Comparison of ENCODE assay signal across 8 cellular contexts in the genomic region with DNA sequence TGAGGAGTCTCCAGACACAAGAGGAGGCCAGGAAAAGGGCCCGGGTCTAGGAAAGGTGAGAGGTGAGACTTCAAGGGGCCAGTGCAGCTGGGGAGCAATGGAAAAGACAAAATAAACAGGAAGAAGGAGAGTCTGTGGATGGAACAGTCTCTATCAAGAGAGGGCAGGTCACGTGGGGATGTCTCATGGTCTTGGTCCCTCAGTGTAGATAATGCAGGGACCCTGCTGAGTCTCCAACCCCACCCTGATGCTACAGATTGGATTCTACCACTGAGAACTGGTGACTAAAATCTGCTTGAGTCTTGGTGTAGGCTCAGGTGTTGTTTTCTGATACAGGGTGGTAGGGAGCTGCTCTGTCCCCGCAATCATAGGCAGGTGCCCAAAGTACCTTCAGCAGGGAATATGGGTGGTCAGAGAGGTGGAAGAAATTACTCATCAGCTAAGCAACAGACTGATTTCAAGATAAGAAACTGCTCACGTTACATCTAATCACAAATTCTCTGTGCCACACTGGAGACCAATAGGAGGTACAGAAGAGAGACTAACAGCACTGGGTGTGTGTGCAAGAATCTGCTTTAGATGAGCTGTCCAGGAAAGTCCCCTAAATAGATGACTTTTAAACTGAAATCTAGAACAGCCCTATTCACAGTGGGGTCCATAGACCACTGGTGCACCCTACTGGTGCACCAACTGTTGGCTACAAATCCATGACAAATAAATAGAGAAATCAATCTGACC.
DNase-seq lines count a peak whose midpoint lies in the region; ATAC-seq, FAIRE-seq and TF ChIP-seq lines count a peak whose summit lies in the region.

No MANE protein-coding gene starts in this region.

- in situ Hi-C loops in IMR-90 (cut with MboI; ENCODE audit: low sequenced_read_pairs) = no loop called here

- no peak overlapping the region for H4K5ac ChIP-seq in IMR-90 (ENCODE audit: low read depth, low read length)

- ATAC-seq in A549 = peak; percentile 30 to 53; a peak in 4 of 6 replicates
- peak; percentile 74 for ATAC-seq in GM18508 (IDR thresholded peaks at IDR 0.05; ENCODE audit: insufficient read depth, unreplicated experiment)
- ATAC-seq in IMR-90 (ENCODE audit: low read depth) = no peak
- no peak for ATAC-seq in GM21737 (IDR thresholded peaks at IDR 0.05; ENCODE audit: unreplicated experiment)

- CTCF ChIA-PET in A549 (lab: Yijun Ruan, JAX) (interaction anchor here (0.9 to 4.1 kb wide), 6 partner anchors 12 to 113 kb away, joined by 3 to 21 read pairs (median 4); no protein-coding TSS in a partner anchor), IMR-90 (lab: Yijun Ruan, JAX) (interaction anchor here (1.5 kb wide), 1 partner anchor 111 kb away, joined by 7 read pairs; no protein-coding TSS in a partner anchor)

- peaks cover 14% of the 10 kb centered on the region for H3K27me3 ChIP-seq in IMR-90 (ENCODE audit: control insufficient read depth, insufficient read depth, low read length)

- intact Hi-C loops in IMR-90 (cut with micrococcal nuclease) = loop anchor here (2.0 kb wide), 1 partner anchor 112 kb away; no protein-coding TSS in a partner anchor

- no peaks in the 10 kb centered on the region for H3K4me1 ChIP-seq in A549
- no peaks in the 10 kb centered on the region for H3K4me1 ChIP-seq in IMR-90 (ENCODE audit: control insufficient read depth, insufficient read depth, low read length)

- H3K4me2 ChIP-seq in A549 (no peak overlapping the region), IMR-90 (ENCODE audit: low read depth, low read length) (no peak overlapping the region)

- H2AK5ac ChIP-seq in IMR-90 (ENCODE audit: low read depth, low read length) = no peak overlapping the region

- no peaks in the 10 kb centered on the region; the same call in 1 of the 2 replicates for H4K20me1 ChIP-seq in IMR-90 (ENCODE audit: insufficient read depth, low read length)

- DNase-seq in A549 (ENCODE audit: low read depth in 1 of 2, low spot score in 1 of 2) (no peak), IMR-90 (peak; percentile 46), dermis blood vessel endothelial cell (peak; percentile 39), GM12892 (ENCODE audit: insufficient read length) (no peak), urothelium cell line (ENCODE audit: low spot score) (no peak)
- no peak for DNase-seq in NK-92 treated with Interleukin-12 subunit alpha and Interleukin-12 subunit beta, amount 100 ng/mL, for 24 hours (lab: John Stamatoyannopoulos, UW)

- no peak overlapping the region for H2AFZ ChIP-seq in IMR-90 (replicated peaks; ENCODE audit: low read length, poor library complexity)

- H3K56ac ChIP-seq in IMR-90 (ENCODE audit: extremely low read depth, insufficient read depth, low read length) = no peak overlapping the region

- no peak overlapping the region for H3K18ac ChIP-seq in IMR-90 (ENCODE audit: low read depth, low read length)

- H2BK120ac ChIP-seq in IMR-90 (ENCODE audit: low read depth, low read length) = no peak overlapping the region

- POLR2A ChIA-PET in A549 (lab: Yijun Ruan, JAX) (no interaction called here), IMR-90 (lab: Charles Lee; ENCODE audit: unreplicated experiment) (interaction anchor here (0.5 kb wide), 1 partner anchor 15 kb away, joined by 8 read pairs; no protein-coding TSS in a partner anchor)

- H3K23ac ChIP-seq in IMR-90 (ENCODE audit: low read depth, low read length) = no peak overlapping the region

- no peak overlapping the region for H2BK20ac ChIP-seq in IMR-90 (ENCODE audit: low read depth, low read length)

- FAIRE-seq in A549 (lab: Jason Lieb, UNC) (peak; percentile 65), GM12892 (lab: Jason Lieb, UNC) (no peak), urothelium cell line (lab: Jason Lieb, UNC) (no peak)

- H4K91ac ChIP-seq in IMR-90 (ENCODE audit: insufficient read depth, low read depth, low read length) = no peak overlapping the region

- H3K4me3 ChIP-seq in A549 (no peak overlapping the region), IMR-90 (ENCODE audit: insufficient read depth, low read depth, low read length) (no peak overlapping the region)

- no peak for TF ChIP-seq EP300 in A549 (IDR thresholded peaks at IDR 0.05)

- 38% methylated on average over 4 of the region's 4 CpGs for WGBS in A549 (ENCODE audit: missing lambda C conversion rate)
- WGBS in IMR-90 (ENCODE audit: extremely low coverage in 2 of 2, insufficient read length in 1 of 2), 2 experiments = no CpG with 5 or more reads among the region's 4 CpGs

- H4K8ac ChIP-seq in IMR-90 (ENCODE audit: low read depth in 2 of 2, low read length in 2 of 2) = no peak overlapping the region

- no peaks in the 10 kb centered on the region for H3K9me3 ChIP-seq in A549
- H3K9me3 ChIP-seq in IMR-90 (ENCODE audit: control insufficient read depth, insufficient read depth, low read length) = no peaks in the 10 kb centered on the region

- TF ChIP-seq RAD21 in A549 (conservative IDR thresholded peaks at IDR 0.05 in 1 of 2, IDR thresholded peaks at IDR 0.05 in 1 of 2) (peak; percentile 20 to 37; a peak in 2 of 5 replicates), IMR-90 (IDR thresholded peaks at IDR 0.05; ENCODE audit: low read length) (peak; percentile 60)

- no peak overlapping the region for H2AK9ac ChIP-seq in IMR-90 (replicated peaks; ENCODE audit: low read depth, low read length, poor library complexity)

- TF ChIP-seq POLR2A in A549 (IDR thresholded peaks at IDR 0.05; ENCODE audit: low read length) (no peak), IMR-90 (IDR thresholded peaks at IDR 0.05; ENCODE audit: low read depth, low read length) (no peak), GM12892 (IDR thresholded peaks at IDR 0.05; ENCODE audit: low read depth, low read length) (no peak)

- H3K9ac ChIP-seq in IMR-90 (ENCODE audit: low read depth, low read length) = no peak overlapping the region

- H3K27ac ChIP-seq in A549 (no peak overlapping the region), IMR-90 (ENCODE audit: insufficient read depth, low read length) (no peak overlapping the region)

- dilution Hi-C loops in IMR-90 (cut with HindIII; ENCODE audit: low sequenced_read_pairs, unreplicated experiment) = no loop called here

- no peak overlapping the region for H3K4ac ChIP-seq in IMR-90 (ENCODE audit: low read depth, low read length)

- H3K79me1 ChIP-seq in IMR-90 (ENCODE audit: low read depth in 1 of 2, low read length in 2 of 2) = no peaks in the 10 kb centered on the region

- no TSS peak for BruUV-seq in IMR-90 (replicated peaks; lab: Mats Ljungman, UMichigan)

- H3K14ac ChIP-seq in IMR-90 (replicated peaks; ENCODE audit: low read depth, low read length) = no peak overlapping the region

- peak; percentile 19; the same call in 2 of the 3 replicates for TF ChIP-seq CTCF in A549 (IDR thresholded peaks at IDR 0.05)
- peak; percentile 50 for TF ChIP-seq CTCF in IMR-90 (conservative IDR thresholded peaks at IDR 0.05; ENCODE audit: low read depth, low read length)

- no peak overlapping the region for H2BK15ac ChIP-seq in IMR-90 (ENCODE audit: low read depth, low read length)

- no peak overlapping the region for H2BK5ac ChIP-seq in IMR-90 (ENCODE audit: low read depth, low read length, poor library complexity, severe bottlenecking)

- H3K9me1 ChIP-seq in IMR-90 (ENCODE audit: insufficient read depth, low read length) = no peaks in the 10 kb centered on the region

- H3K36me3 ChIP-seq in IMR-90 (ENCODE audit: control insufficient read depth, insufficient read depth, low read length) = no peaks in the 10 kb centered on the region

TF ChIP-seq in A549, 52 proteins besides CTCF, POLR2A, EP300 and RAD21 (continues in another document):
- TF ChIP-seq, protein P1, sequence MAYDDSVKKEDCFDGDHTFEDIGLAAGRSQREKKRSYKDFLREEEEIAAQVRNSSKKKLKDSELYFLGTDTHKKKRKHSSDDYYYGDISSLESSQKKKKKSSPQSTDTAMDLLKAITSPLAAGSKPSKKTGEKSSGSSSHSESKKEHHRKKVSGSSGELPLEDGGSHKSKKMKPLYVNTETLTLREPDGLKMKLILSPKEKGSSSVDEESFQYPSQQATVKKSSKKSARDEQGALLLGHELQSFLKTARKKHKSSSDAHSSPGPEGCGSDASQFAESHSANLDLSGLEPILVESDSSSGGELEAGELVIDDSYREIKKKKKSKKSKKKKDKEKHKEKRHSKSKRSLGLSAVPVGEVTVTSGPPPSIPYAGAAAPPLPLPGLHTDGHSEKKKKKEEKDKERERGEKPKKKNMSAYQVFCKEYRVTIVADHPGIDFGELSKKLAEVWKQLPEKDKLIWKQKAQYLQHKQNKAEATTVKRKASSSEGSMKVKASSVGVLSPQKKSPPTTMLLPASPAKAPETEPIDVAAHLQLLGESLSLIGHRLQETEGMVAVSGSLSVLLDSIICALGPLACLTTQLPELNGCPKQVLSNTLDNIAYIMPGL (CRISPR knock-in tag; IDR thresholded peaks at IDR 0.05; ENCODE audit: borderline replicate concordance) = no peak
- TF ChIP-seq EHMT2 (IDR thresholded peaks at IDR 0.05; ENCODE audit: low read depth) = no peak
- no peak for TF ChIP-seq HOXA7 (CRISPR knock-in tag; IDR thresholded peaks at IDR 0.05)
- TF ChIP-seq ESRRA (IDR thresholded peaks at IDR 0.05; ENCODE audit: borderline replicate concordance, low read length) = no peak
- no peak for TF ChIP-seq HOXB13 (CRISPR knock-in tag; IDR thresholded peaks at IDR 0.05; ENCODE audit: low read depth)
- no peak for TF ChIP-seq MAZ (IDR thresholded peaks at IDR 0.05; ENCODE audit: borderline replicate concordance, low read depth, low read length)
- TF ChIP-seq TFCP2L1 (CRISPR knock-in tag; IDR thresholded peaks at IDR 0.05) = no peak

TF ChIP-seq in IMR-90, 13 proteins besides CTCF, POLR2A, EP300 and RAD21:
- TF ChIP-seq CEBPB (IDR thresholded peaks at IDR 0.05; ENCODE audit: low read depth, low read length) (no peak), SMC3 (IDR thresholded peaks at IDR 0.05; ENCODE audit: low read depth, low read length) (peak; percentile 15; the same call in 1 of the 2 replicates), NFE2L2 (IDR thresholded peaks at IDR 0.05; ENCODE audit: low read depth, low read length) (no peak)

Comparison
In these comparisons a context has a peak if more than half of its experiments do, and no peak if none do; other contexts are left out.
1. ATAC-seq: peak in A549 (2 of 2) and GM18508 (single experiment); none in IMR-90 (single experiment) and GM21737 (single experiment).
2. DNase-seq: peak in IMR-90 (single experiment) and dermis blood vessel endothelial cell (single experiment); none in A549 (0 of 2), NK-92 treated with Interleukin-12 subunit alpha and Interleukin-12 subunit beta, amount 100 ng/mL, for 24 hours (single experiment), GM12892 (single experiment) and urothelium cell line (single experiment).